ENCODE assay signal across 20 cellular contexts in genomic region chr7:125485223-125485622, GRCh38.
DNase-seq lines count a peak whose midpoint lies in the region; ATAC-seq, FAIRE-seq and TF ChIP-seq lines count a peak whose summit lies in the region.
"Had no signal": no experiment of that assay in that cellular context is flagged by ENCODE, and none has a peak within 500 bp of the region (broad histone marks: within the 10 kb centered on the region; RNA-seq: fewer than 3 reads in every experiment).

No MANE protein-coding gene starts in this region.

- DNase-seq in RWPE2 (ENCODE audit: low spot score) (no peak), bronchial epithelial cell (ENCODE audit: low read depth) (peak; percentile 67), cerebellum (ENCODE audit: low spot score) (no peak), prostate gland (ENCODE audit: low spot score) (no peak)
- no peak for DNase-seq in effector memory CD4-positive, alpha-beta T cell
- DNase-seq in activated naive CD4-positive, alpha-beta T cell treated with Interleukin-2 at 50 U/mL for 16 hours = no peak
- DNase-seq: Caco-2; CD4-positive, CD25-positive, alpha-beta regulatory T cell; CD8-positive, alpha-beta T cell; DMS153; DND-41; GOT3; HFFc6 had no signal

- H3K4me1 ChIP-seq in RWPE2 (ENCODE audit: insufficient read depth, poor library complexity, severe bottlenecking) (no peaks in the 10 kb centered on the region), prostate gland (replicated peaks) (no peaks in the 10 kb centered on the region)
- H3K4me1 ChIP-seq in effector memory CD4-positive, alpha-beta T cell (ENCODE audit: control insufficient read depth, insufficient read depth, low read length, poor library complexity, severe bottlenecking) = no peaks in the 10 kb centered on the region
- H3K4me1 ChIP-seq: BLaER1, Caco-2 had no signal

- TF ChIP-seq CTCF in RWPE2 (IDR thresholded peaks at IDR 0.05; ENCODE audit: poor library complexity, severe bottlenecking) (no peak), bronchial epithelial cell (IDR thresholded peaks at IDR 0.05; ENCODE audit: insufficient read depth, low read length, severe bottlenecking) (no peak), prostate gland (IDR thresholded peaks at IDR 0.05) (no peak)

- intact Hi-C loops in prostate gland (cut with DNase I) = no loop called here

- TF ChIP-seq POLR2A in prostate gland (IDR thresholded peaks at IDR 0.05) = no peak

- FAIRE-seq in A204.1 (lab: Jason Lieb, UNC) (peak; percentile 29), bronchial epithelial cell (lab: Jason Lieb, UNC) (no peak)
- FAIRE-seq: G401.6, GM12892, H54 had no signal

- H3K9me3 ChIP-seq in RWPE2 (ENCODE audit: severe bottlenecking) = peaks cover 3% of the 10 kb centered on the region
- H3K9me3 ChIP-seq in effector memory CD4-positive, alpha-beta T cell (ENCODE audit: control insufficient read depth, low read length) = no peaks in the 10 kb centered on the region
- H3K9me3 ChIP-seq in prostate gland = no peaks in the 10 kb centered on the region
- H3K9me3 ChIP-seq: BLaER1, Caco-2, HAP-1 had no signal

- H3K27ac ChIP-seq in RWPE2 (ENCODE audit: poor library complexity, severe bottlenecking) = no peak overlapping the region
- H3K27ac ChIP-seq in effector memory CD4-positive, alpha-beta T cell (ENCODE audit: insufficient read depth, low read length, poor library complexity, severe bottlenecking) = no peak overlapping the region
- no peak overlapping the region for H3K27ac ChIP-seq in prostate gland
- H3K27ac ChIP-seq: BLaER1, C4-2B had no signal

- ATAC-seq in RWPE2 (ENCODE audit: low read depth) = 0 out of 3 replicates have a peak, but pooled peaks have one; percentile 45
- ATAC-seq: CD8-positive, alpha-beta T cell had no signal

- WGBS in prostate gland = 75% methylated on average over 2 of the region's 2 CpGs

- H3K36me3 ChIP-seq in RWPE2 (ENCODE audit: low read depth) = no peaks in the 10 kb centered on the region
- no peaks in the 10 kb centered on the region for H3K36me3 ChIP-seq in bronchial epithelial cell (ENCODE audit: control insufficient read depth, insufficient read depth, low read length)
- H3K36me3 ChIP-seq in effector memory CD4-positive, alpha-beta T cell (ENCODE audit: control insufficient read depth, insufficient read depth, low read length) = no peaks in the 10 kb centered on the region
- no peaks in the 10 kb centered on the region for H3K36me3 ChIP-seq in prostate gland
- H3K36me3 ChIP-seq: BLaER1, HAP-1 had no signal

- H3K4me3 ChIP-seq in RWPE2 (ENCODE audit: severe bottlenecking) (no peak overlapping the region), bronchial epithelial cell (ENCODE audit: low read depth, low read length) (no peak overlapping the region), prostate gland (no peak overlapping the region)
- no peak overlapping the region for H3K4me3 ChIP-seq in effector memory CD4-positive, alpha-beta T cell (ENCODE audit: insufficient read depth, low read depth, low read length, poor library complexity, severe bottlenecking)
- H3K4me3 ChIP-seq: BLaER1, HAP-1 had no signal

- H3K27me3 ChIP-seq in RWPE2 (ENCODE audit: insufficient read depth, poor library complexity, severe bottlenecking) = no peaks in the 10 kb centered on the region
- H3K27me3 ChIP-seq in bronchial epithelial cell (ENCODE audit: control insufficient read depth, insufficient read depth, low read length) = no peaks in the 10 kb centered on the region
- H3K27me3 ChIP-seq in effector memory CD4-positive, alpha-beta T cell (replicated peaks; ENCODE audit: control insufficient read depth, insufficient read depth, low read length, poor library complexity, severe bottlenecking) = no peaks in the 10 kb centered on the region
- no peaks in the 10 kb centered on the region for H3K27me3 ChIP-seq in prostate gland (replicated peaks; ENCODE audit: insufficient read depth)
- H3K27me3 ChIP-seq: BLaER1 had no signal
